In genomic region chr1:13731897-13732296, GRCh38 we compare ENCODE assay signal across 16 cellular contexts. TPM values are rescaled to one million over a fixed set of nuclear protein-coding genes. Genes with fewer than 3 reads are reported as not detected.
A peak's percentile ranks its signal among the peaks of the same experiment; 100 is the strongest.
DNase-seq lines count a peak whose midpoint lies in the region; ATAC-seq and FAIRE-seq lines count a peak whose summit lies in the region.
"Had no signal": no experiment of that assay in that cellular context is flagged by ENCODE, and none has a peak within 500 bp of the region (broad histone marks: within the 10 kb centered on the region; RNA-seq: fewer than 3 reads in every experiment).

No MANE protein-coding gene starts in this region.

- POLR2A ChIA-PET in CD8-positive, alpha-beta memory T cell (lab: Charles Lee): interaction anchor here (0.8 to 2.9 kb wide), 4 partner anchors 13 to 31 kb away, joined by 3 to 32 read pairs (median 4); no protein-coding TSS in a partner anchor

- no peak for ATAC-seq in natural killer cell treated with Interleukin-12 subunit alpha and Interleukin-12 subunit beta and Interleukin-15 and Interleukin-18, amount 100 ng/mL, for 72 hours
- ATAC-seq in HG03039 (IDR thresholded peaks at IDR 0.05; ENCODE audit: unreplicated experiment) (no peak), GM19351 (IDR thresholded peaks at IDR 0.05; ENCODE audit: unreplicated experiment) (no peak)
- ATAC-seq: heart left ventricle had no signal

- H3K27ac ChIP-seq in CD8-positive, alpha-beta memory T cell (ENCODE audit: low read depth, low read length): no peak overlapping the region

- FAIRE-seq in GM19239 (lab: Jason Lieb, UNC): peak; percentile 73
- FAIRE-seq: H1 had no signal

- H3K27me3 Mint-ChIP-seq in CD8-positive, alpha-beta memory T cell: no peaks in the 10 kb centered on the region
- no peaks in the 10 kb centered on the region for H3K27me3 Mint-ChIP-seq in activated T-helper 1 cell treated with anti-CD3 and anti-CD28 coated beads, Interleukin-12 subunit alpha, Interleukin-12 subunit beta, Interleukin-2, Interleukin-4 antibody, amounts not matched to agents 30 ng/mL and 10 ng/mL and 1 ng/mL, durations not matched to agents 14 hours and 24 hours and 36 hours (ENCODE audit: insufficient read depth)
- H3K27me3 Mint-ChIP-seq in natural killer cell treated with Interleukin-12 subunit alpha and Interleukin-12 subunit beta and Interleukin-15 and Interleukin-18, amount 100 ng/mL, for 72 hours: no peaks in the 10 kb centered on the region

- no peak for DNase-seq in CD8-positive, alpha-beta memory T cell
- DNase-seq in GM19239 (ENCODE audit: insufficient read length, low spot score) (no peak), dedifferentiated amniotic fluid mesenchymal stem cell (ENCODE audit: extremely low spot score) (no peak), AG20443 (ENCODE audit: low spot score) (no peak)
- DNase-seq in activated T-helper 1 cell treated with anti-CD3 and anti-CD28 coated beads, Interleukin-12 subunit alpha, Interleukin-12 subunit beta, Interleukin-2, Interleukin-4 antibody, amounts not matched to agents 30 ng/mL and 10 ng/mL and 1 ng/mL, durations not matched to agents 14 hours and 24 hours and 36 hours (ENCODE audit: low spot score): no peak
- DNase-seq in natural killer cell treated with Interleukin-12 subunit alpha and Interleukin-12 subunit beta and Interleukin-15 and Interleukin-18, amount 100 ng/mL, for 72 hours (ENCODE audit: low spot score): no peak
- DNase-seq: activated CD4-positive, alpha-beta T cell treated with anti-CD3 and anti-CD28 coated beads, Interleukin-2, amount 50 U/mL, for 4 hours; cerebellar nuclear complex; heart left ventricle; NCI-H187 treated with DMSO at 0.1 percent for 48 hours; NCI-H526 treated with DMSO at 0.1 percent for 48 hours; stimulated activated CD4-positive, alpha-beta T cell treated with anti-CD3 and anti-CD28 coated beads, Interleukin-1b, Interleukin-23, amount 100 ng/mL, for 48 hours; T-helper 9 cell had no signal

- H3K4me1 ChIP-seq in CD8-positive, alpha-beta memory T cell (ENCODE audit: insufficient read depth, low read length): peaks cover 63% of the 10 kb centered on the region

- no peaks in the 10 kb centered on the region for H3K36me3 ChIP-seq in CD8-positive, alpha-beta memory T cell (ENCODE audit: insufficient read depth, low read length)
- H3K36me3 ChIP-seq: heart left ventricle had no signal

- no peaks in the 10 kb centered on the region for H3K27me3 ChIP-seq in CD8-positive, alpha-beta memory T cell (ENCODE audit: insufficient read depth, low read length, poor library complexity, severe bottlenecking)
- H3K27me3 ChIP-seq: heart left ventricle had no signal

- peaks cover 71 to 90% (median 87%) of the 10 kb centered on the region in 3 donors for H3K4me1 Mint-ChIP-seq in CD8-positive, alpha-beta memory T cell
- H3K4me1 Mint-ChIP-seq in activated T-helper 1 cell treated with anti-CD3 and anti-CD28 coated beads, Interleukin-12 subunit alpha, Interleukin-12 subunit beta, Interleukin-2, Interleukin-4 antibody, amounts not matched to agents 30 ng/mL and 10 ng/mL and 1 ng/mL, durations not matched to agents 14 hours and 24 hours and 36 hours (ENCODE audit: low read depth): peaks cover 56% of the 10 kb centered on the region
- H3K4me1 Mint-ChIP-seq in natural killer cell treated with Interleukin-12 subunit alpha and Interleukin-12 subunit beta and Interleukin-15 and Interleukin-18, amount 100 ng/mL, for 72 hours (ENCODE audit: low read depth in 2 of 2): peaks cover 49 to 53% of the 10 kb centered on the region in 2 donors

- peak overlapping the region; percentile 38 to 85 (median 60) for H3K4me3 Mint-ChIP-seq in CD8-positive, alpha-beta memory T cell
- peak overlapping the region; percentile 84 for H3K4me3 Mint-ChIP-seq in activated T-helper 1 cell treated with anti-CD3 and anti-CD28 coated beads, Interleukin-12 subunit alpha, Interleukin-12 subunit beta, Interleukin-2, Interleukin-4 antibody, amounts not matched to agents 30 ng/mL and 10 ng/mL and 1 ng/mL, durations not matched to agents 14 hours and 24 hours and 36 hours
- peak overlapping the region; percentile 86 for H3K4me3 Mint-ChIP-seq in natural killer cell treated with Interleukin-12 subunit alpha and Interleukin-12 subunit beta and Interleukin-15 and Interleukin-18, amount 100 ng/mL, for 72 hours

- H3K9me3 ChIP-seq in CD8-positive, alpha-beta memory T cell (ENCODE audit: low read length): no peaks in the 10 kb centered on the region
- H3K9me3 ChIP-seq: heart left ventricle had no signal

- no peak overlapping the region for H3K4me3 ChIP-seq in CD8-positive, alpha-beta memory T cell (ENCODE audit: low read length)

- peaks cover 0 to 19% (median 1%) of the 10 kb centered on the region in 3 donors for H3K36me3 Mint-ChIP-seq in CD8-positive, alpha-beta memory T cell
- peaks cover 13% of the 10 kb centered on the region for H3K36me3 Mint-ChIP-seq in activated T-helper 1 cell treated with anti-CD3 and anti-CD28 coated beads, Interleukin-12 subunit alpha, Interleukin-12 subunit beta, Interleukin-2, Interleukin-4 antibody, amounts not matched to agents 30 ng/mL and 10 ng/mL and 1 ng/mL, durations not matched to agents 14 hours and 24 hours and 36 hours (ENCODE audit: low read depth)
- H3K36me3 Mint-ChIP-seq in natural killer cell treated with Interleukin-12 subunit alpha and Interleukin-12 subunit beta and Interleukin-15 and Interleukin-18, amount 100 ng/mL, for 72 hours: no peaks in the 10 kb centered on the region

- CTCF ChIA-PET in CD8-positive, alpha-beta memory T cell (lab: Charles Lee): interaction anchor here (0.9 to 1.2 kb wide), 3 partner anchors 16 to 29 kb away, joined by 3 to 4 read pairs (median 4); no protein-coding TSS in a partner anchor

- intact Hi-C loops in activated T-helper 1 cell treated with anti-CD3 and anti-CD28 coated beads, Interleukin-12 subunit alpha, Interleukin-12 subunit beta, Interleukin-2, Interleukin-4 antibody, amounts not matched to agents 30 ng/mL and 10 ng/mL and 1 ng/mL, durations not matched to agents 14 hours and 24 hours and 36 hours (cut with micrococcal nuclease): loop anchor here (1.0 kb wide), 1 partner anchor 17 kb away; no protein-coding TSS in a partner anchor

- H3K9me3 Mint-ChIP-seq in CD8-positive, alpha-beta memory T cell: no peaks in the 10 kb centered on the region
- H3K9me3 Mint-ChIP-seq in activated T-helper 1 cell treated with anti-CD3 and anti-CD28 coated beads, Interleukin-12 subunit alpha, Interleukin-12 subunit beta, Interleukin-2, Interleukin-4 antibody, amounts not matched to agents 30 ng/mL and 10 ng/mL and 1 ng/mL, durations not matched to agents 14 hours and 24 hours and 36 hours: no peaks in the 10 kb centered on the region
- no peaks in the 10 kb centered on the region for H3K9me3 Mint-ChIP-seq in natural killer cell treated with Interleukin-12 subunit alpha and Interleukin-12 subunit beta and Interleukin-15 and Interleukin-18, amount 100 ng/mL, for 72 hours

- peak overlapping the region; percentile 96 to 100 (median 98) for H3K27ac Mint-ChIP-seq in CD8-positive, alpha-beta memory T cell
- peak overlapping the region; percentile 98 for H3K27ac Mint-ChIP-seq in activated T-helper 1 cell treated with anti-CD3 and anti-CD28 coated beads, Interleukin-12 subunit alpha, Interleukin-12 subunit beta, Interleukin-2, Interleukin-4 antibody, amounts not matched to agents 30 ng/mL and 10 ng/mL and 1 ng/mL, durations not matched to agents 14 hours and 24 hours and 36 hours
- H3K27ac Mint-ChIP-seq in natural killer cell treated with Interleukin-12 subunit alpha and Interleukin-12 subunit beta and Interleukin-15 and Interleukin-18, amount 100 ng/mL, for 72 hours: peak overlapping the region; percentile 89 to 99

RNA-seq across cellular contexts. Expression of gene PRDM2, which starts 31.9 kb away (rescaled TPM):
- 10 to 100 TPM; 67.9 to 70.1 TPM for total RNA-seq in CD8-positive, alpha-beta memory T cell
- 24.4 TPM for polyA plus RNA-seq in CD8-positive, alpha-beta memory T cell
- 48.5 and 50.4 TPM in 2 replicates for total RNA-seq in activated T-helper 1 cell treated with anti-CD3 and anti-CD28 coated beads, Interleukin-12 subunit alpha, Interleukin-12 subunit beta, Interleukin-2, Interleukin-4 antibody, amounts not matched to agents 30 ng/mL and 10 ng/mL and 1 ng/mL, durations not matched to agents 14 hours and 24 hours and 36 hours
- total RNA-seq in natural killer cell treated with Interleukin-12 subunit alpha and Interleukin-12 subunit beta and Interleukin-15 and Interleukin-18, amount 100 ng/mL, for 72 hours: 10 to 100 TPM; 80.1 to 91.3 TPM
